Comparison of ENCODE assay signal across 12 cellular contexts in genomic region chr16:27264151-27264550, GRCh38. TPM values are rescaled to one million over a fixed set of nuclear protein-coding genes. Genes with fewer than 3 reads are reported as not detected.
DNase-seq lines count a peak whose midpoint lies in the region; ATAC-seq and TF ChIP-seq lines count a peak whose summit lies in the region.
"Had no signal": no experiment of that assay in that cellular context is flagged by ENCODE, and none has a peak within 500 bp of the region (broad histone marks: within the 10 kb centered on the region; RNA-seq: fewer than 3 reads in every experiment).

No MANE protein-coding gene starts in this region.

- DNase-seq in HCEC 1CT: peak; percentile 72
- no peak for DNase-seq in RWPE2 (ENCODE audit: low spot score)
- DNase-seq in esophagus muscularis mucosa (ENCODE audit: extremely low spot score): peak; percentile 70
- no peak for DNase-seq in neural crest cell (ENCODE audit: low read depth, low spot score)
- DNase-seq in activated naive CD4-positive, alpha-beta T cell treated with anti-CD3 and anti-CD28 coated beads for 36 hours: no peak
- DNase-seq in OCI-M2 (lab: John Stamatoyannopoulos, UW; ENCODE audit: unreplicated experiment): no peak
- DNase-seq: activated CD4-positive, alpha-beta memory T cell treated with anti-CD3 and anti-CD28 coated beads, Interleukin-2, amount 10 ng/mL, durations not matched to agents 7 days and 5 days; KG1; NCI-H345; stimulated activated CD4-positive, alpha-beta T cell treated with anti-CD3 and anti-CD28 coated beads, Interleukin-15, amount 100 ng/mL, for 24 hours had no signal

- ATAC-seq in RWPE2 (ENCODE audit: low read depth) (peak; percentile 94), HG02759 (IDR thresholded peaks at IDR 0.05; ENCODE audit: unreplicated experiment) (no peak)
- ATAC-seq: stimulated activated memory B cell treated with anti-CD40 and anti-IgM and Interleukin-4, amounts not matched to agents 10 μg/mL and 1 μg/mL and 100 μg/mL, for 72 hours had no signal

- no peaks in the 10 kb centered on the region; the same call in 1 of the 2 replicates for H3K36me3 ChIP-seq in RWPE2 (ENCODE audit: low read depth)
- H3K36me3 ChIP-seq in esophagus muscularis mucosa: no peaks in the 10 kb centered on the region

- peaks cover 18% of the 10 kb centered on the region for H3K4me1 Mint-ChIP-seq in neural crest cell
- peaks cover 59% of the 10 kb centered on the region for H3K4me1 Mint-ChIP-seq in activated naive CD4-positive, alpha-beta T cell treated with anti-CD3 and anti-CD28 coated beads for 36 hours (ENCODE audit: low read depth)

- no peaks in the 10 kb centered on the region for H3K9me3 Mint-ChIP-seq in neural crest cell
- no peaks in the 10 kb centered on the region for H3K9me3 Mint-ChIP-seq in activated naive CD4-positive, alpha-beta T cell treated with anti-CD3 and anti-CD28 coated beads for 36 hours
- H3K9me3 Mint-ChIP-seq: activated CD4-positive, alpha-beta memory T cell treated with anti-CD3 and anti-CD28 coated beads, Interleukin-2, amount 10 ng/mL, durations not matched to agents 7 days and 5 days had no signal

- H3K4me1 ChIP-seq in RWPE2 (ENCODE audit: insufficient read depth, poor library complexity, severe bottlenecking): peaks cover 11% of the 10 kb centered on the region
- H3K4me1 ChIP-seq in esophagus muscularis mucosa: peaks cover 9 to 58% (median 44%) of the 10 kb centered on the region in 4 donors

- no peaks in the 10 kb centered on the region for H3K27me3 ChIP-seq in RWPE2 (ENCODE audit: insufficient read depth, poor library complexity, severe bottlenecking)
- no peaks in the 10 kb centered on the region for H3K27me3 ChIP-seq in esophagus muscularis mucosa

- CTCF ChIA-PET in activated naive CD4-positive, alpha-beta T cell treated with anti-CD3 and anti-CD28 coated beads for 36 hours (lab: Charles Lee): interaction anchor here (0.6 kb wide), 1 partner anchor 9 kb away, joined by 4 read pairs; no protein-coding TSS in a partner anchor

- peak overlapping the region; percentile 57 for H3K27ac ChIP-seq in RWPE2 (ENCODE audit: poor library complexity, severe bottlenecking)
- peak overlapping the region; percentile 31 to 55 (median 45) for H3K27ac ChIP-seq in esophagus muscularis mucosa (replicated peaks in 1 of 4)

- no peaks in the 10 kb centered on the region for H3K9me3 ChIP-seq in RWPE2 (ENCODE audit: severe bottlenecking)
- H3K9me3 ChIP-seq in esophagus muscularis mucosa: no peaks in the 10 kb centered on the region

- H3K4me3 Mint-ChIP-seq in neural crest cell: peak overlapping the region; percentile 8
- H3K4me3 Mint-ChIP-seq in activated naive CD4-positive, alpha-beta T cell treated with anti-CD3 and anti-CD28 coated beads for 36 hours: no peak overlapping the region
- H3K4me3 Mint-ChIP-seq: activated CD4-positive, alpha-beta memory T cell treated with anti-CD3 and anti-CD28 coated beads, Interleukin-2, amount 10 ng/mL, durations not matched to agents 7 days and 5 days; stimulated activated memory B cell treated with anti-CD40 and anti-IgM and Interleukin-4, amounts not matched to agents 10 μg/mL and 1 μg/mL and 100 μg/mL, for 72 hours had no signal

- no peak overlapping the region for H3K27ac Mint-ChIP-seq in neural crest cell (ENCODE audit: unreplicated experiment)
- no peak overlapping the region for H3K27ac Mint-ChIP-seq in activated naive CD4-positive, alpha-beta T cell treated with anti-CD3 and anti-CD28 coated beads for 36 hours
- H3K27ac Mint-ChIP-seq: activated CD4-positive, alpha-beta memory T cell treated with anti-CD3 and anti-CD28 coated beads, Interleukin-2, amount 10 ng/mL, durations not matched to agents 7 days and 5 days; stimulated activated memory B cell treated with anti-CD40 and anti-IgM and Interleukin-4, amounts not matched to agents 10 μg/mL and 1 μg/mL and 100 μg/mL, for 72 hours had no signal

- peaks cover 2% of the 10 kb centered on the region for H3K36me3 Mint-ChIP-seq in neural crest cell (ENCODE audit: low read depth)
- H3K36me3 Mint-ChIP-seq in activated naive CD4-positive, alpha-beta T cell treated with anti-CD3 and anti-CD28 coated beads for 36 hours (ENCODE audit: low read depth): peaks cover 21% of the 10 kb centered on the region

- TF ChIP-seq CTCF in RWPE2 (IDR thresholded peaks at IDR 0.05; ENCODE audit: poor library complexity, severe bottlenecking) (no peak), esophagus muscularis mucosa (IDR thresholded peaks at IDR 0.05) (no peak), neural crest cell (conservative IDR thresholded peaks at IDR 0.05) (no peak)

- H3K27me3 Mint-ChIP-seq in neural crest cell (ENCODE audit: low read depth): peaks cover 16% of the 10 kb centered on the region
- H3K27me3 Mint-ChIP-seq in activated naive CD4-positive, alpha-beta T cell treated with anti-CD3 and anti-CD28 coated beads for 36 hours (ENCODE audit: low read depth): no peaks in the 10 kb centered on the region
- H3K27me3 Mint-ChIP-seq: activated CD4-positive, alpha-beta memory T cell treated with anti-CD3 and anti-CD28 coated beads, Interleukin-2, amount 10 ng/mL, durations not matched to agents 7 days and 5 days; stimulated activated memory B cell treated with anti-CD40 and anti-IgM and Interleukin-4, amounts not matched to agents 10 μg/mL and 1 μg/mL and 100 μg/mL, for 72 hours had no signal

- no peak for TF ChIP-seq POLR2A in esophagus muscularis mucosa (IDR thresholded peaks at IDR 0.05; ENCODE audit: low read depth)

- TF ChIP-seq EP300 in esophagus muscularis mucosa (IDR thresholded peaks at IDR 0.05): no peak

- H3K4me3 ChIP-seq in RWPE2 (ENCODE audit: severe bottlenecking): no peak overlapping the region
- no peak overlapping the region for H3K4me3 ChIP-seq in esophagus muscularis mucosa

- 72% methylated on average over 6 of the region's 6 CpGs for WGBS in esophagus muscularis mucosa

- intact Hi-C loops in esophagus muscularis mucosa (cut with DNase I): no loop called here
- intact Hi-C loops in activated naive CD4-positive, alpha-beta T cell treated with anti-CD3 and anti-CD28 coated beads for 36 hours (cut with micrococcal nuclease): no loop called here

RNA-seq across cellular contexts. Expression of gene NSMCE1, which starts 4.4 kb away (rescaled TPM):
- total RNA-seq in esophagus muscularis mucosa: 10 to 100 TPM; 49.7 to 68.8 (median 64.0) TPM
- total RNA-seq in neural crest cell: 30.4 and 32.6 TPM in 2 replicates
- 100 to 1,000 TPM; 112 to 117 TPM for total RNA-seq in activated naive CD4-positive, alpha-beta T cell treated with anti-CD3 and anti-CD28 coated beads for 36 hours

RNA-seq across cellular contexts. Expression of gene IL4R, which starts 49.6 kb away (rescaled TPM):
- 100 to 1,000 TPM in 3 of 4 donors, 10 to 100 TPM in 1; 72.7 to 167 (median 116) TPM for total RNA-seq in esophagus muscularis mucosa
- 11.2 and 12.8 TPM in 2 replicates for total RNA-seq in neural crest cell
- 100 to 1,000 TPM; 162 to 170 TPM for total RNA-seq in activated naive CD4-positive, alpha-beta T cell treated with anti-CD3 and anti-CD28 coated beads for 36 hours

Comparison
In these comparisons a context has a peak if more than half of its experiments do, and no peak if none do; other contexts are left out.
1. DNase-seq: peak in HCEC 1CT (single experiment) and esophagus muscularis mucosa (single experiment); none in RWPE2 (single experiment), neural crest cell (single experiment), activated naive CD4-positive, alpha-beta T cell treated with anti-CD3 and anti-CD28 coated beads for 36 hours (single experiment) and OCI-M2 (single experiment).